1 cellular context compared by ENCODE assay signal in the genomic region with DNA sequence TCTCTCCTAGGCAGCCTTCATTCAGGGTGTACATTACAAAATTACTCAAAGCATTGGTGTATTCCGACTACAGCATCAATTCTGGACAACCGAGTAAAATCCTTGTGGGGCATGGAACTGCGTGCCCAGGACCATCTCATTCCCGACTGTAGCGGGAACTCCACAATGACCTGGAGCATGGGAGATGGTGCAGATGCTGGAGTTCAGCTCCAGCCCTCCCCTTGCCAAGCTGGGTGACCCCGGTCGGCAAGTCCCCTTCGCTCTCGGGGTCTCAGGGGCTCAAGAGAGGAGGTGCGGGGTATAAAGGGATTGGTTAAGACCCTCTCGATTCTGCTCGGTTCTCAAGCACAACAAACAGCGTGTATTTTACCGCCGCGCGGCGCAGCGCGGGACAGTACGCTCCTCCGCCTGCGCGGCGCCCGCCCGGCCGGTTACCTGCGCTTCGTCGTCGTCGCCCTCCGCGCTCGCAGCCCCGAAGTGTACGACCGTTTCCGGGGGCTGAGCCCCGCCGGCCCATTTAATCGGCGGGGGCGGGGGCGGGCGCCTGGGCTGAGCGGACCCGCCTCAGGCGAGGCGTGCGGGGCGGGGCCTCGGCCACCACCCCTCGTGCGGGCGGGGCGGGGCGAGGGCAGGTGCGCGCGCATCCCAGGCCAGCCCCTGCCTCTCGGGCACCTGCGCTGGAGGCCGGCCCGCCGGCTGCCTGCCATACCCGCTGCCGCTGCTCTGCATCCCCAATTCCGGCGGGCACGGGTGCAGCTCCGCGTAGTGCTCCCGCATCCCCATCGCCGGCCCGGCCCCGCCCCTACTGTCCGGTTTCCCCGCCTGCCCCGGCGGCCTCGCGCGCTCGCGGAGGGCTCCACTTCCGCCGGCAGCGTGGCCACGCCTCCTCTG.
TF ChIP-seq lines count a peak whose summit lies in the region.

A gene (minus strand): TSS at position 493 of the 891 bp plus-strand sequence. CDS start 691 bp downstream, outside the sequence.

TF ChIP-seq in HepG2, 621 proteins besides CTCF, POLR2A, EP300 and RAD21 (continued from another document and continues in another):
- TF ChIP-seq, protein P1, sequence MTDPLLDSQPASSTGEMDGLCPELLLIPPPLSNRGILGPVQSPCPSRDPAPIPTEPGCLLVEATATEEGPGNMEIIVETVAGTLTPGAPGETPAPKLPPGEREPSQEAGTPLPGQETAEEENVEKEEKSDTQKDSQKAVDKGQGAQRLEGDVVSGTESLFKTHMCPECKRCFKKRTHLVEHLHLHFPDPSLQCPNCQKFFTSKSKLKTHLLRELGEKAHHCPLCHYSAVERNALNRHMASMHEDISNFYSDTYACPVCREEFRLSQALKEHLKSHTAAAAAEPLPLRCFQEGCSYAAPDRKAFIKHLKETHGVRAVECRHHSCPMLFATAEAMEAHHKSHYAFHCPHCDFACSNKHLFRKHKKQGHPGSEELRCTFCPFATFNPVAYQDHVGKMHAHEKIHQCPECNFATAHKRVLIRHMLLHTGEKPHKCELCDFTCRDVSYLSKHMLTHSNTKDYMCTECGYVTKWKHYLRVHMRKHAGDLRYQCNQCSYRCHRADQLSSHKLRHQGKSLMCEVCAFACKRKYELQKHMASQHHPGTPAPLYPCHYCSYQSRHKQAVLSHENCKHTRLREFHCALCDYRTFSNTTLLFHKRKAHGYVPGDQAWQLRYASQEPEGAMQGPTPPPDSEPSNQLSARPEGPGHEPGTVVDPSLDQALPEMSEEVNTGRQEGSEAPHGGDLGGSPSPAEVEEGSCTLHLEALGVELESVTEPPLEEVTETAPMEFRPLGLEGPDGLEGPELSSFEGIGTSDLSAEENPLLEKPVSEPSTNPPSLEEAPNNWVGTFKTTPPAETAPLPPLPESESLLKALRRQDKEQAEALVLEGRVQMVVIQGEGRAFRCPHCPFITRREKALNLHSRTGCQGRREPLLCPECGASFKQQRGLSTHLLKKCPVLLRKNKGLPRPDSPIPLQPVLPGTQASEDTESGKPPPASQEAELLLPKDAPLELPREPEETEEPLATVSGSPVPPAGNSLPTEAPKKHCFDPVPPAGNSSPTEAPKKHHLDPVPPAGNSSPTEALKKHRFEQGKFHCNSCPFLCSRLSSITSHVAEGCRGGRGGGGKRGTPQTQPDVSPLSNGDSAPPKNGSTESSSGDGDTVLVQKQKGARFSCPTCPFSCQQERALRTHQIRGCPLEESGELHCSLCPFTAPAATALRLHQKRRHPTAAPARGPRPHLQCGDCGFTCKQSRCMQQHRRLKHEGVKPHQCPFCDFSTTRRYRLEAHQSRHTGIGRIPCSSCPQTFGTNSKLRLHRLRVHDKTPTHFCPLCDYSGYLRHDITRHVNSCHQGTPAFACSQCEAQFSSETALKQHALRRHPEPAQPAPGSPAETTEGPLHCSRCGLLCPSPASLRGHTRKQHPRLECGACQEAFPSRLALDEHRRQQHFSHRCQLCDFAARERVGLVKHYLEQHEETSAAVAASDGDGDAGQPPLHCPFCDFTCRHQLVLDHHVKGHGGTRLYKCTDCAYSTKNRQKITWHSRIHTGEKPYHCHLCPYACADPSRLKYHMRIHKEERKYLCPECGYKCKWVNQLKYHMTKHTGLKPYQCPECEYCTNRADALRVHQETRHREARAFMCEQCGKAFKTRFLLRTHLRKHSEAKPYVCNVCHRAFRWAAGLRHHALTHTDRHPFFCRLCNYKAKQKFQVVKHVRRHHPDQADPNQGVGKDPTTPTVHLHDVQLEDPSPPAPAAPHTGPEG (CRISPR knock-in tag; IDR thresholded peaks at IDR 0.05), result peak; percentile 27; the same call in 1 of the 2 replicates
- TF ChIP-seq, protein P2, sequence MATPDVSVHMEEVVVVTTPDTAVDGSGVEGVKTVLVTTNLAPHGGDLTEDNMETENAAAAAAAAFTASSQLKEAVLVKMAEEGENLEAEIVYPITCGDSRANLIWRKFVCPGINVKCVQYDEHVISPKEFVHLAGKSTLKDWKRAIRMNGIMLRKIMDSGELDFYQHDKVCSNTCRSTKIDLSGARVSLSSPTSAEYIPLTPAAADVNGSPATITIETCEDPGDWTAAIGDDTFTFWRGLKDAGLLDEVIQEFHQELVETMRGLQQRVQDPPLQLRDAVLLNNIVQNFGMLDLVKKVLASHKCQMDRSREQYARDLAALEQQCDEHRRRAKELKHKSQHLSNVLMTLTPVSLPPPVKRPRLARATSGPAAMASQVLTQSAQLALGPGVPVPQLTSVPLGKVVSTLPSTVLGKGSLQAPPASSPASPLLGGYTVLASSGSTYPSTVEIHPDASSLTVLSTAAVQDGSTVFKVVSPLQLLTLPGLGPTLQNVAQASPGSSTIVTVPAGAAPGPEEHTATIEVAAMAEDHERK (CRISPR knock-in tag; IDR thresholded peaks at IDR 0.05; ENCODE audit: low read depth), result no peak
- TF ChIP-seq TP53 (CRISPR knock-in tag; conservative IDR thresholded peaks at IDR 0.05) (no peak), SYNCRIP (IDR thresholded peaks at IDR 0.05; ENCODE audit: insufficient read depth, low read depth, low read length) (no peak), HMG20B (CRISPR knock-in tag; conservative IDR thresholded peaks at IDR 0.05) (no peak), ZEB1 (IDR thresholded peaks at IDR 0.05; ENCODE audit: insufficient replicate concordance, low read depth) (no peak), NFIB (CRISPR knock-in tag; IDR thresholded peaks at IDR 0.05; ENCODE audit: borderline replicate concordance) (no peak), ZNF17 (CRISPR knock-in tag; IDR thresholded peaks at IDR 0.05) (no peak), ZNF256 (CRISPR knock-in tag; conservative IDR thresholded peaks at IDR 0.05) (no peak), TEAD3 (CRISPR knock-in tag; optimal IDR thresholded peaks at IDR 0.05; ENCODE audit: borderline replicate concordance) (no peak), ELF1 (CRISPR knock-in tag; IDR thresholded peaks at IDR 0.05) (no peak), POLR2G (IDR thresholded peaks at IDR 0.05; ENCODE audit: low read depth, low read length) (peak; percentile 39), NRL (CRISPR knock-in tag; IDR thresholded peaks at IDR 0.05; ENCODE audit: borderline replicate concordance) (no peak), ARID2 (CRISPR knock-in tag; IDR thresholded peaks at IDR 0.05; ENCODE audit: borderline replicate concordance) (no peak), PCBP2 (optimal IDR thresholded peaks at IDR 0.05; ENCODE audit: low read depth, low read length, poor library complexity, severe bottlenecking) (no peak), ZNF121 (CRISPR knock-in tag; IDR thresholded peaks at IDR 0.05) (no peak), ZFX (CRISPR knock-in tag; IDR thresholded peaks at IDR 0.05; ENCODE audit: low read depth) (no peak), SIX4 (CRISPR knock-in tag; IDR thresholded peaks at IDR 0.05) (no peak), ATF7 (IDR thresholded peaks at IDR 0.05) (no peak), ATF7 (CRISPR knock-in tag; IDR thresholded peaks at IDR 0.05) (no peak), HOXA9 (CRISPR knock-in tag; IDR thresholded peaks at IDR 0.05; ENCODE audit: borderline replicate concordance) (no peak)
- TF ChIP-seq, protein P3, sequence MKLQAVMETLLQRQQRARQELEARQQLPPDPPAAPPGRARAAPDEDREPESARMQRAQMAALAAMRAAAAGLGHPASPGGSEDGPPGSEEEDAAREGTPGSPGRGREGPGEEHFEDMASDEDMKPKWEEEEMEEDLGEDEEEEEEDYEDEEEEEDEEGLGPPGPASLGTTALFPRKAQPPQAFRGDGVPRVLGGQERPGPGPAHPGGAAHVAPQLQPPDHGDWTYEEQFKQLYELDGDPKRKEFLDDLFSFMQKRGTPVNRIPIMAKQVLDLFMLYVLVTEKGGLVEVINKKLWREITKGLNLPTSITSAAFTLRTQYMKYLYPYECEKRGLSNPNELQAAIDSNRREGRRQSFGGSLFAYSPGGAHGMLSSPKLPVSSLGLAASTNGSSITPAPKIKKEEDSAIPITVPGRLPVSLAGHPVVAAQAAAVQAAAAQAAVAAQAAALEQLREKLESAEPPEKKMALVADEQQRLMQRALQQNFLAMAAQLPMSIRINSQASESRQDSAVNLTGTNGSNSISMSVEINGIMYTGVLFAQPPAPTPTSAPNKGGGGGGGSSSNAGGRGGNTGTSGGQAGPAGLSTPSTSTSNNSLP (IDR thresholded peaks at IDR 0.05; ENCODE audit: low read depth, low read length), result no peak
- TF ChIP-seq, protein P4, sequence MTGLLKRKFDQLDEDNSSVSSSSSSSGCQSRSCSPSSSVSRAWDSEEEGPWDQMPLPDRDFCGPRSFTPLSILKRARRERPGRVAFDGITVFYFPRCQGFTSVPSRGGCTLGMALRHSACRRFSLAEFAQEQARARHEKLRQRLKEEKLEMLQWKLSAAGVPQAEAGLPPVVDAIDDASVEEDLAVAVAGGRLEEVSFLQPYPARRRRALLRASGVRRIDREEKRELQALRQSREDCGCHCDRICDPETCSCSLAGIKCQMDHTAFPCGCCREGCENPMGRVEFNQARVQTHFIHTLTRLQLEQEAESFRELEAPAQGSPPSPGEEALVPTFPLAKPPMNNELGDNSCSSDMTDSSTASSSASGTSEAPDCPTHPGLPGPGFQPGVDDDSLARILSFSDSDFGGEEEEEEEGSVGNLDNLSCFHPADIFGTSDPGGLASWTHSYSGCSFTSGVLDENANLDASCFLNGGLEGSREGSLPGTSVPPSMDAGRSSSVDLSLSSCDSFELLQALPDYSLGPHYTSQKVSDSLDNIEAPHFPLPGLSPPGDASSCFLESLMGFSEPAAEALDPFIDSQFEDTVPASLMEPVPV (CRISPR knock-in tag; IDR thresholded peaks at IDR 0.05), result 0 out of 2 replicates have a peak, but pooled peaks have one; percentile 32
- TF ChIP-seq, protein P5, sequence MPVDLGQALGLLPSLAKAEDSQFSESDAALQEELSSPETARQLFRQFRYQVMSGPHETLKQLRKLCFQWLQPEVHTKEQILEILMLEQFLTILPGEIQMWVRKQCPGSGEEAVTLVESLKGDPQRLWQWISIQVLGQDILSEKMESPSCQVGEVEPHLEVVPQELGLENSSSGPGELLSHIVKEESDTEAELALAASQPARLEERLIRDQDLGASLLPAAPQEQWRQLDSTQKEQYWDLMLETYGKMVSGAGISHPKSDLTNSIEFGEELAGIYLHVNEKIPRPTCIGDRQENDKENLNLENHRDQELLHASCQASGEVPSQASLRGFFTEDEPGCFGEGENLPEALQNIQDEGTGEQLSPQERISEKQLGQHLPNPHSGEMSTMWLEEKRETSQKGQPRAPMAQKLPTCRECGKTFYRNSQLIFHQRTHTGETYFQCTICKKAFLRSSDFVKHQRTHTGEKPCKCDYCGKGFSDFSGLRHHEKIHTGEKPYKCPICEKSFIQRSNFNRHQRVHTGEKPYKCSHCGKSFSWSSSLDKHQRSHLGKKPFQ (CRISPR knock-in tag; IDR thresholded peaks at IDR 0.05; ENCODE audit: insufficient replicate concordance), result no peak
- TF ChIP-seq, protein P6, sequence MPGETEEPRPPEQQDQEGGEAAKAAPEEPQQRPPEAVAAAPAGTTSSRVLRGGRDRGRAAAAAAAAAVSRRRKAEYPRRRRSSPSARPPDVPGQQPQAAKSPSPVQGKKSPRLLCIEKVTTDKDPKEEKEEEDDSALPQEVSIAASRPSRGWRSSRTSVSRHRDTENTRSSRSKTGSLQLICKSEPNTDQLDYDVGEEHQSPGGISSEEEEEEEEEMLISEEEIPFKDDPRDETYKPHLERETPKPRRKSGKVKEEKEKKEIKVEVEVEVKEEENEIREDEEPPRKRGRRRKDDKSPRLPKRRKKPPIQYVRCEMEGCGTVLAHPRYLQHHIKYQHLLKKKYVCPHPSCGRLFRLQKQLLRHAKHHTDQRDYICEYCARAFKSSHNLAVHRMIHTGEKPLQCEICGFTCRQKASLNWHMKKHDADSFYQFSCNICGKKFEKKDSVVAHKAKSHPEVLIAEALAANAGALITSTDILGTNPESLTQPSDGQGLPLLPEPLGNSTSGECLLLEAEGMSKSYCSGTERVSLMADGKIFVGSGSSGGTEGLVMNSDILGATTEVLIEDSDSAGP (CRISPR knock-in tag; IDR thresholded peaks at IDR 0.05; ENCODE audit: borderline replicate concordance), result no peak
- TF ChIP-seq, protein P7, sequence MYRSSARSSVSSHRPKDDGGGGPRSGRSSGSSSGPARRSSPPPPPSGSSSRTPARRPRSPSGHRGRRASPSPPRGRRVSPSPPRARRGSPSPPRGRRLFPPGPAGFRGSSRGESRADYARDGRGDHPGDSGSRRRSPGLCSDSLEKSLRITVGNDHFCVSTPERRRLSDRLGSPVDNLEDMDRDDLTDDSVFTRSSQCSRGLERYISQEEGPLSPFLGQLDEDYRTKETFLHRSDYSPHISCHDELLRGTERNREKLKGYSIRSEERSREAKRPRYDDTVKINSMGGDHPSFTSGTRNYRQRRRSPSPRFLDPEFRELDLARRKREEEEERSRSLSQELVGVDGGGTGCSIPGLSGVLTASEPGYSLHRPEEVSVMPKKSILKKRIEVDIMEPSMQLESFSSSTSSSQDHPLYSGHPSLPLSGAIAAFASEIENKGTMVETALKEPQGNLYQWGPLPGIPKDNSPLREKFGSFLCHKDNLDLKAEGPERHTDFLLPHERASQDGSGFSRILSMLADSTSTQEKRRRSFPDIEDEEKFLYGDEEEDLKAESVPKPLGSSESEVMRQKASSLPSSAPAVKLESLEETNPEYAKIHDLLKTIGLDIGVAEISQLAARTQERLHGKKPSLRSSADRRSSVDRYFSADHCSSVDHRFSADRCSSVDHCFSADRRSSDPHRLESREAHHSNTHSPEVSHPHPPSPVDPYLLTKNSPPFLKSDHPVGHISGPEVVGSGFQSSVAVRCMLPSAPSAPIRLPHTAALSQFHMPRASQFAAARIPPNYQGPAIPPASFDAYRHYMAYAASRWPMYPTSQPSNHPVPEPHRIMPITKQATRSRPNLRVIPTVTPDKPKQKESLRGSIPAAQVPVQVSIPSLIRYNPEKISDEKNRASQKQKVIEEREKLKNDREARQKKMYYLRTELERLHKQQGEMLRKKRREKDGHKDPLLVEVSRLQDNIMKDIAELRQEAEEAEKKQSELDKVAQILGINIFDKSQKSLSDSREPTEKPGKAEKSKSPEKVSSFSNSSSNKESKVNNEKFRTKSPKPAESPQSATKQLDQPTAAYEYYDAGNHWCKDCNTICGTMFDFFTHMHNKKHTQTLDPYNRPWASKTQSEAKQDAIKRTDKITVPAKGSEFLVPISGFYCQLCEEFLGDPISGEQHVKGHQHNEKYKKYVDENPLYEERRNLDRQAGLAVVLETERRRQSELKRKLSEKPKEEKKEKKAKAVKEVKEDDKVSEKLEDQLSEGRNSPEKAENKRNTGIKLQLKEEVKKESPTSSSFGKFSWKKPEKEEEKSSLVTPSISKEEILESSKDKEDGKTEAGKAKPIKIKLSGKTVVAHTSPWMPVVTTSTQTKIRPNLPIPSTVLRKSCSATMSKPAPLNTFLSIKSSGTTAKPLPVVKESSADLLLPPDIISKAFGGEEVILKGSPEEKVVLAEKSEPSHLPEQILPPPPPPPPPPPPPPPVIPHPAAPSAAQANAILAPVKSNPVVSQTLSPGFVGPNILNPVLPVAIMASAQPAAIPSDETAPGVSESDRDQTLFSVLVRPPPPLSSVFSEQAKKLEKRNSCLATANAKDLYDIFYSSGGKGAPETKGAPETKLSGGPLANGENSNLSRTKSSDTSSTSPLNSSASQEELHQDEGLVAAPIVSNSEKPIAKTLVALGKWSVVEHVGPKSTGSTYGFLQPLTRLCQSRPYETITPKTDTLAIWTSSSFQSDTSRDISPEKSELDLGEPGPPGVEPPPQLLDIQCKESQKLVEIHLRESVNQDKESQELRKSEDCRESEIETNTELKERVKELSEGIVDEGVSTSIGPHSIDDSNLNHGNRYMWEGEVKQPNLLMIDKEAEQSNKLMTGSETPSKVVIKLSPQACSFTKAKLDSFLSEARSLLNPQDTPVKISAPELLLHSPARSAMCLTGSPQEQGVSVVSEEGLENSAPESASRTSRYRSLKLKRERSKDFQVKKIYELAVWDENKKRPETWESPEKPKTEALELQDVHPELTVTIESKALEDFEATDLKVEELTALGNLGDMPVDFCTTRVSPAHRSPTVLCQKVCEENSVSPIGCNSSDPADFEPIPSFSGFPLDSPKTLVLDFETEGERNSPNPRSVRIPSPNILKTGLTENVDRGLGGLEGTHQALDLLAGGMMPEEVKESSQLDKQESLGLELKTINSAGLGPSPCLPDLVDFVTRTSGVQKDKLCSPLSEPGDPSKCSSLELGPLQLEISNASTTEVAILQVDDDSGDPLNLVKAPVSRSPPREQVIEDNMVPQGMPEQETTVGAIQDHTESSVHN (CRISPR knock-in tag; IDR thresholded peaks at IDR 0.05), result no peak
